Comparison of ENCODE assay signal across 8 cellular contexts in genomic region chr19:58519087-58519354, GRCh38. TPM values are rescaled to one million over a fixed set of nuclear protein-coding genes. Genes with fewer than 3 reads are reported as not detected.
DNase-seq lines count a peak whose midpoint lies in the region; FAIRE-seq and TF ChIP-seq lines count a peak whose summit lies in the region.

No MANE protein-coding gene starts in this region.

- peak; percentile 77 for DNase-seq in A172 (ENCODE audit: low spot score)
- no peak for DNase-seq in GM12892 (ENCODE audit: insufficient read length)
- peak; percentile 84 for DNase-seq in RKO (ENCODE audit: low spot score)
- peak; percentile 76 to 77 for DNase-seq in frontal cortex (ENCODE audit: low spot score in 2 of 2)
- DNase-seq in vagina (ENCODE audit: extremely low spot score in 2 of 2) = no peak

- H3K9me3 Mint-ChIP-seq in activated naive CD4-positive, alpha-beta T cell treated with anti-CD3 and anti-CD28 coated beads, Interleukin-2, amount 50 U/mL, for 24 hours = no peaks in the 10 kb centered on the region

- no peak for TF ChIP-seq CTCF in KMS-11 (conservative IDR thresholded peaks at IDR 0.05; ENCODE audit: low read depth, low read length)
- no peak for TF ChIP-seq CTCF in vagina (IDR thresholded peaks at IDR 0.05)

- no peak overlapping the region for H3K4me3 ChIP-seq in KMS-11 (IDR thresholded peaks at IDR 0.05; ENCODE audit: insufficient read depth, low read depth, low read length)
- H3K4me3 ChIP-seq in neuron (ENCODE audit: low read length) = peak overlapping the region; percentile 64
- peak overlapping the region; percentile 76 to 93 for H3K4me3 ChIP-seq in vagina

- H3K9me3 ChIP-seq in neuron (ENCODE audit: low read length) (peaks cover 2% of the 10 kb centered on the region), vagina (no peaks in the 10 kb centered on the region)

- H3K27me3 ChIP-seq in KMS-11 (ENCODE audit: insufficient read depth, low read depth) (no peaks in the 10 kb centered on the region), neuron (ENCODE audit: insufficient read depth, low read length) (no peaks in the 10 kb centered on the region), vagina (no peaks in the 10 kb centered on the region)

- H3K4me2 ChIP-seq in KMS-11 = peak overlapping the region; percentile 51

- intact Hi-C loops in vagina (cut with DNase I) = no loop called here

- peak overlapping the region; percentile 83 for H3K27ac ChIP-seq in KMS-11
- H3K27ac ChIP-seq in vagina = peak overlapping the region; percentile 97

- peaks cover 25% of the 10 kb centered on the region for H3K79me2 ChIP-seq in KMS-11 (ENCODE audit: insufficient read depth, low read depth)

- H3K27me3 Mint-ChIP-seq in activated naive CD4-positive, alpha-beta T cell treated with anti-CD3 and anti-CD28 coated beads, Interleukin-2, amount 50 U/mL, for 24 hours = no peaks in the 10 kb centered on the region

- H2AFZ ChIP-seq in KMS-11 (ENCODE audit: low read depth) = peak overlapping the region; percentile 82
- peak overlapping the region; percentile 57 for H2AFZ ChIP-seq in neuron (ENCODE audit: low read depth, low read length)

- H3K27ac Mint-ChIP-seq in activated naive CD4-positive, alpha-beta T cell treated with anti-CD3 and anti-CD28 coated beads, Interleukin-2, amount 50 U/mL, for 24 hours = peak overlapping the region; percentile 98

- peaks cover 6% of the 10 kb centered on the region for H3K36me3 Mint-ChIP-seq in activated naive CD4-positive, alpha-beta T cell treated with anti-CD3 and anti-CD28 coated beads, Interleukin-2, amount 50 U/mL, for 24 hours

- H4K20me1 ChIP-seq in KMS-11 (ENCODE audit: insufficient read depth) = no peaks in the 10 kb centered on the region

- peaks cover 23% of the 10 kb centered on the region for H3K4me1 ChIP-seq in KMS-11 (ENCODE audit: low read depth, poor library complexity, severe bottlenecking)
- H3K4me1 ChIP-seq in neuron (ENCODE audit: insufficient read depth, low read length) = peaks cover 9% of the 10 kb centered on the region
- peaks cover 53% of the 10 kb centered on the region for H3K4me1 ChIP-seq in vagina

- peaks cover 49% of the 10 kb centered on the region for H3K4me1 Mint-ChIP-seq in activated naive CD4-positive, alpha-beta T cell treated with anti-CD3 and anti-CD28 coated beads, Interleukin-2, amount 50 U/mL, for 24 hours

- FAIRE-seq in GM12892 (lab: Jason Lieb, UNC) (peak; percentile 73), frontal cortex (lab: Jason Lieb, UNC) (no peak)

- no peaks in the 10 kb centered on the region for H3K36me3 ChIP-seq in KMS-11 (ENCODE audit: insufficient read depth)
- H3K36me3 ChIP-seq in neuron (ENCODE audit: insufficient read depth, low read length) = peaks cover 25% of the 10 kb centered on the region
- H3K36me3 ChIP-seq in vagina = peaks cover 0 to 18% of the 10 kb centered on the region in 2 donors

- H3K9ac ChIP-seq in KMS-11 = peak overlapping the region; percentile 90

- TF ChIP-seq POLR2A in GM12892 (IDR thresholded peaks at IDR 0.05; ENCODE audit: low read depth, low read length) = no peak
- no peak for TF ChIP-seq POLR2A in vagina (IDR thresholded peaks at IDR 0.05)

- peak overlapping the region; percentile 99 for H3K4me3 Mint-ChIP-seq in activated naive CD4-positive, alpha-beta T cell treated with anti-CD3 and anti-CD28 coated beads, Interleukin-2, amount 50 U/mL, for 24 hours

RNA-seq across cellular contexts. Expression of gene ZBTB45, which starts 0.6 kb away (rescaled TPM):
- total RNA-seq in A172 (2014; rRNA removed; shearing (Covaris generic)) = 9.0 and 11.9 TPM in 2 replicates
- 3.1 TPM for polyA plus RNA-seq in GM12892 (2012; ENCODE audit: missing spikeins)
- 6.9 TPM for total RNA-seq in frontal cortex
- total RNA-seq in vagina = 14.0 TPM

RNA-seq across cellular contexts. Expression of gene SLC27A5, which starts 7.2 kb away (rescaled TPM):
- total RNA-seq in A172 (2014; rRNA removed; shearing (Covaris generic)) = 2.8 and 6.6 TPM in 2 replicates
- 36.2 TPM for polyA plus RNA-seq in GM12892 (2012; ENCODE audit: missing spikeins)
- 6.9 TPM for total RNA-seq in frontal cortex
- 35.8 TPM for total RNA-seq in vagina

RNA-seq across cellular contexts. Expression of gene TRIM28, which starts 24.8 kb away (rescaled TPM):
- total RNA-seq in A172 (2014; rRNA removed; shearing (Covaris generic)) = 545 and 619 TPM in 2 replicates
- 283 TPM for polyA plus RNA-seq in GM12892 (2012; ENCODE audit: missing spikeins)
- total RNA-seq in frontal cortex = 332 TPM
- 274 TPM for total RNA-seq in vagina

RNA-seq across cellular contexts. Expression of gene CHMP2A, which starts 35.9 kb away (rescaled TPM):
- 32.1 and 48.2 TPM in 2 replicates for total RNA-seq in A172 (2014; rRNA removed; shearing (Covaris generic))
- polyA plus RNA-seq in GM12892 (2012; ENCODE audit: missing spikeins) = 128 TPM
- total RNA-seq in frontal cortex (62.8 TPM), vagina (76.4 TPM)

RNA-seq across cellular contexts. Expression of gene UBE2M, which starts 39.4 kb away (rescaled TPM):
- total RNA-seq in A172 (2014; rRNA removed; shearing (Covaris generic)) = 141 and 145 TPM in 2 replicates
- 70.4 TPM for polyA plus RNA-seq in GM12892 (2012; ENCODE audit: missing spikeins)
- total RNA-seq in frontal cortex (64.8 TPM), vagina (33.6 TPM)

Comparison
In these comparisons a context has a peak if more than half of its experiments do, and no peak if none do; other contexts are left out.
1. DNase-seq: peak in A172 (single experiment), RKO (single experiment) and frontal cortex (2 of 2); none in GM12892 (single experiment) and vagina (0 of 2).